In the genomic region with DNA sequence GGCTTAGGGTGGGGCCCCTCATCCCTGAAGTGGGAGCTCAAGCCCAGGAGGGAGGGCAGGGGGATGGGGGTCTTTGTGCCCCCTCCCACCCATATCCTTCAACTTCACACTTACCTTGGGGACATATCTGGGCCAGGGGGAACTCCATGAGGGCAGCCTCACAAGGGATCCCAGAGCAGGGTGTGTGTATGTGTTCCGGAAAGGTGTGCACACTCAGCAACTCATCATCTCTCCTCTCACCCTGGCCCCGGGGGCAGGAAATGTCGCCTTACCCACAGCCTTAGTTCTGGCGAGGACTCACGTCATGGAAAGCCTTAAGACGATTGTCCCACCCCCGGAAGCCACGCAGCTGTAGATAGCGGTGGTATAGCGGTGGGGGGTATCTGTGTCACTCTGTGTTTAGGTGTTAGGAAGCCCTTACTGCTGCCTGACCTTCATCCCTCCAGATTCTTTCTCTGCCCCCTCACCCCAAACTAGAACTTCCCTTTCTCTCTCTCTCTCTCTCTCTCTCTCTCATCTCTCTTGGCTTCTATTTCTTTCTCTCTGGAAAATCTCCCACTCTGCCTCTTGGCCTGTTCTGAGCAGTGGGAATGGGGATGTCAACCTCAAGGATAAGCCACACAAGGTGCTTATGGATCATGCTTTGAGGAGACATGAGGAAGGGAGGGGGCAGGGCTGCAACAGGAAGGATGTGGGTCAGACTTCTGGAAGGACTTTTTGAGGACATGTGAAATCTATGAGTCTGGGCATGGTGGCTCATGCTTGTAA, we compare ENCODE assay signal across 9 cellular contexts. TPM values are rescaled to one million over a fixed set of nuclear protein-coding genes. Genes with fewer than 3 reads are reported as not detected.
DNase-seq lines count a peak whose midpoint lies in the region; ATAC-seq, FAIRE-seq and TF ChIP-seq lines count a peak whose summit lies in the region.
"Had no signal": no experiment of that assay in that cellular context is flagged by ENCODE, and none has a peak within 500 bp of the region (broad histone marks: within the 10 kb centered on the region; RNA-seq: fewer than 3 reads in every experiment).

A gene (minus strand): TSS at position 288 of the 768 bp plus-strand sequence. CDS start 140 bp downstream, at position 148.

- no peak within 1 kb of the TSS for H3K4ac ChIP-seq in H1 (replicated peaks; ENCODE audit: insufficient read length, low read depth, low read length)

- H3K4me3 ChIP-seq in H1 (ENCODE audit: extremely low read depth in 1 of 4, insufficient read depth in 2 of 4, low read depth in 3 of 4, low read length in 4 of 4) (no peak within 1 kb of the TSS), skeletal muscle cell (ENCODE audit: low read depth, low read length) (no peak within 1 kb of the TSS)

- H2AK5ac ChIP-seq in H1 (ENCODE audit: low read depth, low read length): no peak within 1 kb of the TSS

- peaks cover 0 to 11% (median 5%) of the 10 kb centered on the region in 4 experiments; a peak in 6 of 7 replicates for H3K4me1 ChIP-seq in H1 (replicated peaks in 1 of 4; ENCODE audit: control insufficient read depth in 3 of 4, insufficient read depth in 4 of 4, low read length in 3 of 4)

- H3K9ac ChIP-seq in H1 (replicated peaks in 1 of 4; ENCODE audit: extremely low read depth in 1 of 4, low read depth in 3 of 4, low read length in 3 of 4): no peak within 1 kb of the TSS

- H3K9me3 ChIP-seq in H1 (ENCODE audit: insufficient read depth in 2 of 2, low read depth in 1 of 2, low read length in 1 of 2): no peaks in the 10 kb centered on the region

- no peak within 1 kb of the TSS for H4K91ac ChIP-seq in H1 (replicated peaks; ENCODE audit: insufficient read length, low read length)

- H3K4me2 ChIP-seq in H1 (ENCODE audit: insufficient read depth in 1 of 2, low read depth in 2 of 2, low read length in 2 of 2): no peak within 1 kb of the TSS

- H4K8ac ChIP-seq in H1 (ENCODE audit: extremely low read depth, insufficient read depth, low read length): no peak within 1 kb of the TSS; the same call in 1 of the 2 replicates

- H3K56ac ChIP-seq in H1 (replicated peaks; ENCODE audit: insufficient read length, low read depth, low read length): no peak within 1 kb of the TSS

- CTCF ChIA-PET in H1 (lab: Charles Lee; ENCODE audit: partially characterized antibody): interaction anchor here (1.0 to 31.8 kb wide), 6 partner anchors 9 to 90 kb away, joined by 3 to 491 read pairs (median 6); a partner anchor contains a TSS

- TF ChIP-seq POLR2A in H1 (IDR thresholded peaks at IDR 0.05; ENCODE audit: control extremely low read depth in 1 of 2, low read depth in 2 of 2, low read length in 2 of 2): no peak

- no peak within 1 kb of the TSS for H3K18ac ChIP-seq in H1 (ENCODE audit: extremely low read depth, low read length)

- H3K23ac ChIP-seq in H1 (ENCODE audit: insufficient read length): no peak within 1 kb of the TSS

- no peak within 1 kb of the TSS for H3K27ac ChIP-seq in H1 (ENCODE audit: low read depth, low read length)

- no peak for TF ChIP-seq EP300 in H1 (IDR thresholded peaks at IDR 0.05; ENCODE audit: borderline replicate concordance in 1 of 2, low read depth in 2 of 2, low read length in 2 of 2)

- H4K20me1 ChIP-seq in H1 (replicated peaks in 1 of 2; ENCODE audit: control insufficient read depth in 1 of 2, insufficient read depth in 2 of 2, low read length in 2 of 2): no peaks in the 10 kb centered on the region

- H2BK15ac ChIP-seq in H1 (ENCODE audit: low read length): peak within 1 kb of the TSS; percentile 49; the same call in 1 of the 2 replicates

- H2BK20ac ChIP-seq in H1 (ENCODE audit: low read length): no peak within 1 kb of the TSS

- H3K23me2 ChIP-seq in H1 (ENCODE audit: low read depth, low read length): peaks cover 2% of the 10 kb centered on the region; the same call in 1 of the 2 replicates

- no peak within 1 kb of the TSS for H2BK5ac ChIP-seq in H1 (ENCODE audit: low read depth, low read length)

- H3K36me3 ChIP-seq in H1 (ENCODE audit: control insufficient read depth in 2 of 4, insufficient read depth in 4 of 4, low read length in 3 of 4): no peaks in the 10 kb centered on the region

- H3K27me3 ChIP-seq in H1 (replicated peaks in 1 of 4; ENCODE audit: control insufficient read depth in 3 of 4, extremely low read depth in 1 of 4, insufficient read depth in 3 of 4, low read length in 3 of 4): peaks cover 1 to 45% (median 41%) of the 10 kb centered on the region in 4 experiments
- H3K27me3 ChIP-seq: dorsolateral prefrontal cortex had no signal

- 87% methylated on average over 10 of the region's 10 CpGs; no CpG with 5 or more reads in 1 of the 2 experiments for WGBS in H1 (ENCODE audit: extremely low coverage in 1 of 2, insufficient coverage in 1 of 2, insufficient read length in 1 of 2, insufficient replicate concordance in 2 of 2, low coverage in 1 of 2, low lambda C conversion rate in 2 of 2, missing lambda C conversion rate in 1 of 2), 2 experiments

- H2AFZ ChIP-seq in H1 (ENCODE audit: low read length): no peak within 1 kb of the TSS

- no peaks in the 10 kb centered on the region for H3K79me2 ChIP-seq in H1 (ENCODE audit: control insufficient read depth in 1 of 2, insufficient read depth in 2 of 2, low read length in 2 of 2)

- peak; percentile 77 for ATAC-seq in GM19372 (IDR thresholded peaks at IDR 0.05; ENCODE audit: low read depth, unreplicated experiment)

- no peak within 1 kb of the TSS for H3K14ac ChIP-seq in H1 (ENCODE audit: insufficient read length)

- 0 out of 2 replicates have a peak within 1 kb of the TSS, but pooled peaks have one; percentile 43 for H2BK12ac ChIP-seq in H1 (ENCODE audit: low read depth, low read length)

- TF ChIP-seq CTCF in H1 (IDR thresholded peaks at IDR 0.05; ENCODE audit: control extremely low read depth in 1 of 3, insufficient read depth in 1 of 3, low read depth in 1 of 3, low read length in 3 of 3): no peak

- POLR2A ChIA-PET in H1 (lab: Charles Lee; ENCODE audit: partially characterized antibody): no interaction called here

- FAIRE-seq in H1 (lab: Jason Lieb, UNC) (no peak), HTR-8/SVneo (lab: Jason Lieb, UNC) (no peak)

- H3K79me1 ChIP-seq in H1 (ENCODE audit: low read depth, low read length): no peaks in the 10 kb centered on the region

- DNase-seq in KG1 (lab: John Stamatoyannopoulos, UW) (peak; percentile 68), H1 (ENCODE audit: low read depth in 1 of 2, low spot score in 2 of 2) (no peak), skeletal muscle cell (ENCODE audit: low read depth) (peak; percentile 31), AG08395 (ENCODE audit: low spot score) (no peak), HTR-8/SVneo (ENCODE audit: insufficient read length, low spot score) (no peak), NCI-H1417 (lab: John Stamatoyannopoulos, UW) (no peak)
- peak; percentile 77 to 91 for DNase-seq in activated CD4-positive, alpha-beta T cell treated with anti-CD3 and anti-CD28 coated beads, Interleukin-2, amount 50 U/mL, for 24 hours (ENCODE audit: low read depth in 1 of 2, low spot score in 1 of 2)

- H2BK120ac ChIP-seq in H1 (replicated peaks; ENCODE audit: low read depth, low read length): no peak within 1 kb of the TSS

- TF ChIP-seq RAD21 in H1 (IDR thresholded peaks at IDR 0.05 in 1 of 2, conservative IDR thresholded peaks at IDR 0.05 in 1 of 2; ENCODE audit: low read depth in 2 of 2, low read length in 2 of 2): no peak

- no peak within 1 kb of the TSS for H4K5ac ChIP-seq in H1 (ENCODE audit: insufficient read length, low read depth, low read length)

TF ChIP-seq in H1, 55 proteins besides CTCF, POLR2A, EP300 and RAD21:
- no peak for TF ChIP-seq BCL11A (IDR thresholded peaks at IDR 0.05; ENCODE audit: low read depth in 2 of 2, low read length in 2 of 2)
- 0 out of 2 replicates have a peak, but pooled peaks have one; percentile 26 for TF ChIP-seq SUZ12 (IDR thresholded peaks at IDR 0.05; ENCODE audit: low read length)

RNA-seq across cellular contexts. Expression of the gene that starts here (rescaled TPM):
- 3.3 and 4.5 TPM in 2 replicates for total RNA-seq in H1 (2021; fragmentation: NEBNext Ultra II Directional; extraction: Animal tissue kit (Norgen Biotek cat#: 25700))
- 7.9 and 13.7 TPM in 2 replicates for polyA plus RNA-seq in H1 (2011; rRNA removed)
- 10.1 TPM for polyA plus RNA-seq in H1 (2011; cell fraction: cytosol; rRNA removed)
- polyA plus RNA-seq in H1 (2011; cell fraction: nucleus; rRNA removed): 8.8 TPM
- 3.1 to 8.0 TPM (median 5.5 TPM) in 4 replicates for polyA plus RNA-seq in H1 (2012, experiment 1 of 2)
- polyA plus RNA-seq in H1 (2012, experiment 2 of 2): 4.7 TPM
- 5.7 TPM for polyA plus RNA-seq in H1 (2013, experiment 1 of 2)
- polyA plus RNA-seq in H1 (2013, experiment 2 of 2): 5.3 TPM
- polyA minus RNA-seq in H1 (2011; rRNA and poly(A)+ RNA removed): 0.57 and 0.78 TPM in 2 replicates
- 5.1 TPM for polyA minus RNA-seq in H1 (2011; cell fraction: cytosol; rRNA and poly(A)+ RNA removed)
- 4.6 TPM for polyA minus RNA-seq in H1 (2011; cell fraction: nucleus; rRNA and poly(A)+ RNA removed)

Comparison
In these comparisons a context has a peak if more than half of its experiments do, and no peak if none do; other contexts are left out.
1. DNase-seq: peak in KG1 (single experiment), activated CD4-positive, alpha-beta T cell treated with anti-CD3 and anti-CD28 coated beads, Interleukin-2, amount 50 U/mL, for 24 hours (2 of 2) and skeletal muscle cell (single experiment); none in H1 (0 of 2), AG08395 (single experiment), HTR-8/SVneo (single experiment) and NCI-H1417 (0 of 3).